In the genomic region with DNA sequence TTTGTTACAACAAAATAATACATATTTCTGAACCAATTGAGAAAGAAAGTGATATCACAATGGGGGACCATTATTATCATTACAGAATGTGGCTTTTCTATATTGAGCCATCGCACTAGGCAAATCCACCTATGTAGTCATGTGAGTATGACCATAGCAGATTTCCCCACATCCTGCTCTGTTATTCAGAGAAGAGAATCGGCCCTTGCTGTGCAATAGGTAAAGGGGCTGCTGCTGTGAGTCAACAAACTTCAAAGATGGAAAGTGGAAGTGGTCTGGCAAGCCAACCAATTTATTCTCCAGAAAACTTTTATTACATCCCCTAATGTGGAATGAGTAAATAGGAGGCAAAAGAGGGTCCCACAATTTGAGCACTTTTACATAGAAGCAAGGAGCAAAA, we compare ENCODE assay signal across 19 cellular contexts.
"Had no signal": no experiment of that assay in that cellular context is flagged by ENCODE, and none has a peak within 500 bp of the region (broad histone marks: within the 10 kb centered on the region; RNA-seq: fewer than 3 reads in every experiment).

No MANE protein-coding gene starts in this region.

- H3K27me3 ChIP-seq: body of pancreas, SJSA1 had no signal

- H3K4me3 ChIP-seq: body of pancreas, SJSA1 had no signal

- DNase-seq: activated CD4-positive, alpha-beta T cell treated with anti-CD3 and anti-CD28 coated beads for 48 hours; activated CD4-positive, alpha-beta T cell treated with anti-CD3 and anti-CD28 coated beads, Interleukin-2, amount 50 U/mL, for 4 hours; activated CD4-positive, CD25-positive, alpha-beta regulatory T cell treated with anti-CD3 and anti-CD28 coated beads, Interleukin-2, amount 50 U/mL, for 72 hours; activated CD8-positive, alpha-beta memory T cell treated with anti-CD3 and anti-CD28 coated beads, Interleukin-2, amount 50 U/mL, for 48 hours; activated CD8-positive, alpha-beta T cell treated with anti-CD3 and anti-CD28 coated beads, Interleukin-2, amount 10 ng/mL, durations not matched to agents 7 days and 5 days; activated naive CD4-positive, alpha-beta T cell; activated T-cell treated with anti-CD3 and anti-CD28 coated beads, Interleukin-2, amount 50 U/mL, for 1 hour; aorta; body of pancreas; central memory CD4-positive, alpha-beta T cell; MM.1S; NCI-H1092 treated with DMSO at 0.1 percent for 48 hours; NCI-H1417 treated with DMSO at 0.1 percent for 48 hours; NCI-H1694 treated with DMSO at 0.1 percent for 48 hours; NCI-H2029 treated with DMSO at 0.1 percent for 48 hours; NCI-H446; NCI-H524 treated with DMSO at 0.1 percent for 48 hours; NCI-H82 had no signal

- H3K9me3 ChIP-seq: body of pancreas, SJSA1 had no signal

- H3K36me3 ChIP-seq: SJSA1 had no signal

- H3K4me1 ChIP-seq: SJSA1 had no signal
